In the genomic region with DNA sequence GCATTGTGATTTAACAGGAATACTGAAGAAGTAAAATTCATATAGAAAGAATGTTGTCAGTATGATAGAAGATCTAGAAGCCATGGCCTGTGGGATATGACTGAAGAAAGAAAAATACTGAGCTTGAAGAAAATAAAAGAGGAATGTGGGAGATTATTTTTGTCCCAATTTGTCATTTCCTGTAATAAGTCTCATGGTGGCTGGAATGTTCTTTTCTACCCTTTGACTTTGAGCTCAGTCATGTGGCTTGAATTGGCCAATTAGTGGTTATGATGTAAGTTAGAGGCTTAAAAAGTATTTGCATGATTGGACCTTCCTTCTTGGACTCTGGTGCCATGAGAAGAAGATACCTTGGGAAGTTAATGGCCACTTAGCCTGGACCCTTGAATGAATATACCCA, we compare ENCODE assay signal across 10 cellular contexts. TPM values are rescaled to one million over a fixed set of nuclear protein-coding genes. Genes with fewer than 3 reads are reported as not detected.
DNase-seq lines count a peak whose midpoint lies in the region; ATAC-seq and TF ChIP-seq lines count a peak whose summit lies in the region.
"Had no signal": no experiment of that assay in that cellular context is flagged by ENCODE, and none has a peak within 500 bp of the region (broad histone marks: within the 10 kb centered on the region; RNA-seq: fewer than 3 reads in every experiment).

No MANE protein-coding gene starts in this region.

- no peak for DNase-seq in left ventricle myocardium inferior
- no peak for DNase-seq in cardiac septum (ENCODE audit: low spot score)
- no peak for DNase-seq in chondrocyte (ENCODE audit: low spot score)
- peak; percentile 31 for DNase-seq in left kidney (ENCODE audit: low read depth, low spot score)
- no peak for DNase-seq in aorta
- DNase-seq in NCI-H2196 (lab: John Stamatoyannopoulos, UW; ENCODE audit: unreplicated experiment), result no peak
- DNase-seq in DMS153 (lab: John Stamatoyannopoulos, UW), result no peak
- no peak for DNase-seq in NCI-H774 (lab: John Stamatoyannopoulos, UW)
- DNase-seq: activated T-cell treated with anti-CD3 and anti-CD28 coated beads, Interleukin-2, amount 50 U/mL, for 24 hours; ovary had no signal

- peaks cover 13% of the 10 kb centered on the region for H3K36me3 ChIP-seq in left ventricle myocardium inferior
- peaks cover 2% of the 10 kb centered on the region in 2 donors for H3K36me3 ChIP-seq in aorta (ENCODE audit: control insufficient read depth in 1 of 2, insufficient read depth in 2 of 2, low read length in 1 of 2)
- H3K36me3 ChIP-seq: ovary had no signal

- ATAC-seq in aorta (ENCODE audit: low FRiP score), result peak; percentile 38

- H3K4me1 ChIP-seq in left ventricle myocardium inferior (peaks cover 14% of the 10 kb centered on the region), aorta (ENCODE audit: control insufficient read depth in 1 of 2, insufficient read depth in 2 of 2, low read length in 2 of 2) (peaks cover 5 to 6% of the 10 kb centered on the region in 2 donors)

- TF ChIP-seq CTCF in left ventricle myocardium inferior (IDR thresholded peaks at IDR 0.05; ENCODE audit: borderline replicate concordance) (no peak), chondrocyte (IDR thresholded peaks at IDR 0.05) (no peak)

- H3K9me3 Mint-ChIP-seq in chondrocyte (ENCODE audit: low read depth), result peaks cover 2% of the 10 kb centered on the region
- H3K9me3 Mint-ChIP-seq: activated T-cell treated with anti-CD3 and anti-CD28 coated beads, Interleukin-2, amount 50 U/mL, for 24 hours had no signal

- H3K27me3 ChIP-seq in left ventricle myocardium inferior (ENCODE audit: low read depth), result no peaks in the 10 kb centered on the region
- no peaks in the 10 kb centered on the region for H3K27me3 ChIP-seq in aorta (ENCODE audit: control insufficient read depth in 1 of 2, insufficient read depth in 2 of 2, low read length in 1 of 2)
- H3K27me3 ChIP-seq: ovary had no signal

- intact Hi-C loops in left ventricle myocardium inferior (cut with micrococcal nuclease) (no loop called here), cardiac septum (cut with DNase I) (loop anchor here (10.0 kb wide), 1 partner anchor 313 kb away; no protein-coding TSS in a partner anchor), aorta (cut with DNase I) (no loop called here)

- H3K4me3 ChIP-seq in left ventricle myocardium inferior (no peak overlapping the region), aorta (ENCODE audit: low read length in 2 of 2) (no peak overlapping the region)
- H3K4me3 ChIP-seq: ovary had no signal

- H3K27me3 Mint-ChIP-seq in chondrocyte (ENCODE audit: low read depth), result no peaks in the 10 kb centered on the region
- H3K27me3 Mint-ChIP-seq: activated T-cell treated with anti-CD3 and anti-CD28 coated beads, Interleukin-2, amount 50 U/mL, for 24 hours had no signal

- peak overlapping the region; percentile 44 for H3K4me3 Mint-ChIP-seq in chondrocyte (ENCODE audit: unreplicated experiment)
- H3K4me3 Mint-ChIP-seq: activated T-cell treated with anti-CD3 and anti-CD28 coated beads, Interleukin-2, amount 50 U/mL, for 24 hours had no signal

- H3K27ac Mint-ChIP-seq in chondrocyte (ENCODE audit: unreplicated experiment), result peak overlapping the region; percentile 99
- H3K27ac Mint-ChIP-seq: activated T-cell treated with anti-CD3 and anti-CD28 coated beads, Interleukin-2, amount 50 U/mL, for 24 hours had no signal

- H3K4me1 Mint-ChIP-seq in chondrocyte (ENCODE audit: low read depth), result peaks cover 47% of the 10 kb centered on the region

- H3K27ac ChIP-seq in left ventricle myocardium inferior (replicated peaks) (peak overlapping the region; percentile 11), aorta (ENCODE audit: low read depth in 1 of 2, low read length in 2 of 2) (peak overlapping the region; percentile 84 to 100)
- H3K27ac ChIP-seq: ovary had no signal

- H3K36me3 Mint-ChIP-seq in chondrocyte (ENCODE audit: low read depth), result peaks cover 10% of the 10 kb centered on the region

- H3K9me3 ChIP-seq in left ventricle myocardium inferior (replicated peaks) (no peaks in the 10 kb centered on the region), aorta (ENCODE audit: control insufficient read depth, low read length) (no peaks in the 10 kb centered on the region)
- H3K9me3 ChIP-seq: ovary had no signal

RNA-seq across cellular contexts. Expression of a gene that starts 14.1 kb away (rescaled TPM):
- total RNA-seq in left ventricle myocardium inferior (6.2 TPM), cardiac septum (7.7 TPM), chondrocyte (12.0 to 20.1 TPM (median 17.4 TPM) in 3 replicates), aorta (10 to 100 TPM; 24.1 to 28.4 TPM)
- polyA plus RNA-seq in aorta, result 10 to 100 TPM in 1 of 2 donors, 1 to 10 TPM in 1; 3.0 to 13.4 TPM
